2 cellular contexts compared by ENCODE assay signal in genomic region chr22:39501644-39502108, GRCh38.
TF ChIP-seq lines count a peak whose summit lies in the region.

No MANE protein-coding gene starts in this region.

TF ChIP-seq in A549, 52 proteins besides CTCF, POLR2A, EP300 and RAD21:
- TF ChIP-seq ZC3H11A (IDR thresholded peaks at IDR 0.05) (no peak), EHMT2 (IDR thresholded peaks at IDR 0.05; ENCODE audit: low read depth) (no peak), MAX (IDR thresholded peaks at IDR 0.05) (no peak), FOSL2 (IDR thresholded peaks at IDR 0.05) (no peak), FOSL2 (CRISPR knock-in tag; IDR thresholded peaks at IDR 0.05) (no peak), RCOR1 (IDR thresholded peaks at IDR 0.05; ENCODE audit: low read depth, low read length) (no peak), HDAC2 (IDR thresholded peaks at IDR 0.05) (no peak), HOXB5 (CRISPR knock-in tag; IDR thresholded peaks at IDR 0.05) (no peak), MAFK (IDR thresholded peaks at IDR 0.05; ENCODE audit: partially characterized antibody) (no peak), CHD2 (IDR thresholded peaks at IDR 0.05; ENCODE audit: low read length, partially characterized antibody) (no peak), NPAS2 (CRISPR knock-in tag; IDR thresholded peaks at IDR 0.05; ENCODE audit: borderline replicate concordance) (no peak), HMGXB4 (CRISPR knock-in tag; IDR thresholded peaks at IDR 0.05; ENCODE audit: borderline replicate concordance) (no peak), KDM1A (IDR thresholded peaks at IDR 0.05; ENCODE audit: low read depth) (no peak), JUN (IDR thresholded peaks at IDR 0.05) (no peak), ESRRA (IDR thresholded peaks at IDR 0.05; ENCODE audit: borderline replicate concordance, low read length) (no peak), PHF8 (IDR thresholded peaks at IDR 0.05; ENCODE audit: borderline replicate concordance, low read depth) (no peak; the same call in 1 of the 2 replicates), CBX2 (IDR thresholded peaks at IDR 0.05; ENCODE audit: borderline replicate concordance, low read depth) (no peak), PBX3 (IDR thresholded peaks at IDR 0.05) (no peak), MYC (IDR thresholded peaks at IDR 0.05; ENCODE audit: borderline replicate concordance, low read length) (no peak), ZNF302 (CRISPR knock-in tag; IDR thresholded peaks at IDR 0.05) (no peak)
TF ChIP-seq in A549: peak in this region for 0.

TF ChIP-seq in K562, 482 proteins besides CTCF, POLR2A, EP300 and RAD21:
- TF ChIP-seq HNRNPK (IDR thresholded peaks at IDR 0.05; ENCODE audit: low read depth, low read length, poor library complexity, severe bottlenecking) (no peak), ZNF143 (CRISPR knock-in tag; IDR thresholded peaks at IDR 0.05) (0 out of 2 replicates have a peak, but pooled peaks have one; percentile 28), BHLHE40 (IDR thresholded peaks at IDR 0.05; ENCODE audit: low read length) (0 out of 2 replicates have a peak, but pooled peaks have one; percentile 10), NFIC (IDR thresholded peaks at IDR 0.05) (0 out of 2 replicates have a peak, but pooled peaks have one; percentile 3), TAF7 (tag; IDR thresholded peaks at IDR 0.05) (no peak), HDGF (IDR thresholded peaks at IDR 0.05) (no peak), CTCFL (IDR thresholded peaks at IDR 0.05; ENCODE audit: borderline replicate concordance, insufficient read depth, low read depth, low read length, poor library complexity, severe bottlenecking) (no peak), MTA1 (IDR thresholded peaks at IDR 0.05; ENCODE audit: borderline replicate concordance) (no peak), MYBL2 (IDR thresholded peaks at IDR 0.05; ENCODE audit: low read depth) (no peak), MYBL2 (CRISPR knock-in tag; IDR thresholded peaks at IDR 0.05; ENCODE audit: borderline replicate concordance) (no peak), MTA3 (IDR thresholded peaks at IDR 0.05; ENCODE audit: borderline replicate concordance) (0 out of 2 replicates have a peak, but pooled peaks have one; percentile 16), STAG1 (CRISPR knock-in tag; IDR thresholded peaks at IDR 0.05; ENCODE audit: borderline replicate concordance) (no peak)
